In genomic region chr6:142372348-142372747, GRCh38 we compare ENCODE assay signal across 15 cellular contexts.
A peak's percentile ranks its signal among the peaks of the same experiment; 100 is the strongest.
DNase-seq lines count a peak whose midpoint lies in the region; ATAC-seq, FAIRE-seq and TF ChIP-seq lines count a peak whose summit lies in the region.
"Had no signal": no experiment of that assay in that cellular context is flagged by ENCODE, and none has a peak within 500 bp of the region (broad histone marks: within the 10 kb centered on the region; RNA-seq: fewer than 3 reads in every experiment).

No MANE protein-coding gene starts in this region.

- H3K9me3 Mint-ChIP-seq in naive thymus-derived CD4-positive, alpha-beta T cell: no peaks in the 10 kb centered on the region
- H3K9me3 Mint-ChIP-seq: activated naive CD8-positive, alpha-beta T cell treated with anti-CD3 and anti-CD28 coated beads, Interleukin-2, amount 50 U/mL, for 24 hours had no signal

- in situ Hi-C loops in brain microvascular endothelial cell (cut with HindIII; ENCODE audit: low pct_ligation_motif_present, low sequenced_read_pairs): no loop called here

- ATAC-seq in A549 (no peak), HG03565 (IDR thresholded peaks at IDR 0.05; ENCODE audit: unreplicated experiment) (no peak), Right ventricle myocardium inferior (no peak)
- ATAC-seq in naive thymus-derived CD4-positive, alpha-beta T cell: no peak
- ATAC-seq: activated naive CD8-positive, alpha-beta T cell treated with anti-CD3 and anti-CD28 coated beads, Interleukin-2, amount 50 U/mL, for 24 hours had no signal

- no peak for TF ChIP-seq CTCF in A549 (IDR thresholded peaks at IDR 0.05)
- TF ChIP-seq CTCF in brain microvascular endothelial cell (IDR thresholded peaks at IDR 0.05; ENCODE audit: low read depth, low read length, missing control alignments): peak; percentile 7

- H3K4me3 ChIP-seq in A549 (peak overlapping the region; percentile 0; the same call in 1 of the 3 replicates), brain microvascular endothelial cell (ENCODE audit: low read depth, low read length) (no peak overlapping the region)
- no peak overlapping the region for H3K4me3 ChIP-seq in naive thymus-derived CD4-positive, alpha-beta T cell (ENCODE audit: low read length)
- H3K4me3 ChIP-seq: left ventricle myocardium inferior had no signal

- no peak for TF ChIP-seq RAD21 in A549 (conservative IDR thresholded peaks at IDR 0.05 in 1 of 2, IDR thresholded peaks at IDR 0.05 in 1 of 2)

- POLR2A ChIA-PET in A549 (lab: Yijun Ruan, JAX): no interaction called here
- POLR2A ChIA-PET in naive thymus-derived CD4-positive, alpha-beta T cell (lab: Charles Lee): interaction anchor here (0.7 kb wide), 1 partner anchor 52 kb away, joined by 3 read pairs; no protein-coding TSS in a partner anchor

- no peak overlapping the region for H3K27ac Mint-ChIP-seq in naive thymus-derived CD4-positive, alpha-beta T cell
- H3K27ac Mint-ChIP-seq: activated naive CD8-positive, alpha-beta T cell treated with anti-CD3 and anti-CD28 coated beads, Interleukin-2, amount 50 U/mL, for 24 hours had no signal

- H3K4me2 ChIP-seq in A549: peak overlapping the region; percentile 92

- H3K4me1 Mint-ChIP-seq in naive thymus-derived CD4-positive, alpha-beta T cell: no peaks in the 10 kb centered on the region
- H3K4me1 Mint-ChIP-seq: activated naive CD8-positive, alpha-beta T cell treated with anti-CD3 and anti-CD28 coated beads, Interleukin-2, amount 50 U/mL, for 24 hours had no signal

- H3K4me3 Mint-ChIP-seq in naive thymus-derived CD4-positive, alpha-beta T cell: no peak overlapping the region
- H3K4me3 Mint-ChIP-seq: activated naive CD8-positive, alpha-beta T cell treated with anti-CD3 and anti-CD28 coated beads, Interleukin-2, amount 50 U/mL, for 24 hours had no signal

- intact Hi-C loops in naive thymus-derived CD4-positive, alpha-beta T cell (cut with micrococcal nuclease): no loop called here
- intact Hi-C loops in Right ventricle myocardium inferior (cut with DNase I): no loop called here

- H3K27ac ChIP-seq in A549 (peak overlapping the region; percentile 94 to 97), brain microvascular endothelial cell (no peak overlapping the region)
- H3K27ac ChIP-seq in naive thymus-derived CD4-positive, alpha-beta T cell (ENCODE audit: low read depth, low read length): no peak overlapping the region
- H3K27ac ChIP-seq: left ventricle myocardium inferior had no signal

- H3K36me3 ChIP-seq in brain microvascular endothelial cell (replicated peaks): no peaks in the 10 kb centered on the region
- no peaks in the 10 kb centered on the region for H3K36me3 ChIP-seq in naive thymus-derived CD4-positive, alpha-beta T cell (ENCODE audit: control insufficient read depth in 2 of 3, insufficient read depth in 3 of 3, low read length in 3 of 3)
- H3K36me3 ChIP-seq: left ventricle myocardium inferior had no signal

- H3K4me1 ChIP-seq in A549: peaks cover 78% of the 10 kb centered on the region
- H3K4me1 ChIP-seq in naive thymus-derived CD4-positive, alpha-beta T cell (ENCODE audit: control insufficient read depth in 2 of 2, insufficient read depth in 2 of 2, low read length in 2 of 2): no peaks in the 10 kb centered on the region

- peak in 1 of 2 experiments; percentile 83 for DNase-seq in A549 (ENCODE audit: low read depth in 1 of 2, low spot score in 1 of 2)
- peak; percentile 91 for DNase-seq in HT1080 (ENCODE audit: low read depth)
- peak; percentile 26 for DNase-seq in brain microvascular endothelial cell
- peak; percentile 88 for DNase-seq in kidney glomerular epithelial cell (lab: John Stamatoyannopoulos, UW)
- DNase-seq in stimulated activated CD4-positive, alpha-beta T cell treated with anti-CD3 and anti-CD28 coated beads, Interleukin-1b, Interleukin-23, amount 100 ng/mL, for 48 hours: no peak
- DNase-seq in naive thymus-derived CD4-positive, alpha-beta T cell: no peak
- DNase-seq in Right ventricle myocardium inferior (ENCODE audit: missing footprints): no peak
- DNase-seq: activated CD8-positive, alpha-beta memory T cell treated with anti-CD3 and anti-CD28 coated beads, Interleukin-2, amount 50 U/mL, for 4 hours; activated naive CD8-positive, alpha-beta T cell treated with anti-CD3 and anti-CD28 coated beads, Interleukin-2, amount 50 U/mL, for 24 hours; DMS79; left ventricle myocardium inferior; NCI-H748 treated with DMSO at 0.1 percent for 48 hours; nucleus accumbens; SHP77 treated with DMSO at 0.1 percent for 48 hours had no signal

- WGBS in A549 (ENCODE audit: missing lambda C conversion rate): 6% methylated on average over 2 of the region's 2 CpGs

- no peaks in the 10 kb centered on the region for H3K9me3 ChIP-seq in A549
- H3K9me3 ChIP-seq in naive thymus-derived CD4-positive, alpha-beta T cell (ENCODE audit: control insufficient read depth in 2 of 3, low read length in 3 of 3): no peaks in the 10 kb centered on the region
- H3K9me3 ChIP-seq: left ventricle myocardium inferior had no signal

- no peak for TF ChIP-seq POLR2A in A549 (IDR thresholded peaks at IDR 0.05; ENCODE audit: low read length)

- peaks cover 0 to 16% (median 0%) of the 10 kb centered on the region in 5 donors for H3K27me3 Mint-ChIP-seq in naive thymus-derived CD4-positive, alpha-beta T cell
- H3K27me3 Mint-ChIP-seq: activated naive CD8-positive, alpha-beta T cell treated with anti-CD3 and anti-CD28 coated beads, Interleukin-2, amount 50 U/mL, for 24 hours had no signal

- FAIRE-seq in A549 (lab: Jason Lieb, UNC): no peak

- CTCF ChIA-PET in A549 (lab: Yijun Ruan, JAX): interaction anchor here (1.2 to 3.8 kb wide), 4 partner anchors 16 to 209 kb away, joined by 3 to 11 read pairs (median 4); partner anchors contain the start of gene ADGRG6
- CTCF ChIA-PET in naive thymus-derived CD4-positive, alpha-beta T cell (lab: Charles Lee): no interaction called here

- H3K36me3 Mint-ChIP-seq in naive thymus-derived CD4-positive, alpha-beta T cell: no peaks in the 10 kb centered on the region

- no peaks in the 10 kb centered on the region for H3K27me3 ChIP-seq in brain microvascular endothelial cell (replicated peaks)
- no peaks in the 10 kb centered on the region for H3K27me3 ChIP-seq in naive thymus-derived CD4-positive, alpha-beta T cell (ENCODE audit: control insufficient read depth in 2 of 2, insufficient read depth in 2 of 2, low read length in 2 of 2)

- TF ChIP-seq EP300 in A549 (IDR thresholded peaks at IDR 0.05): peak in 1 of 2 experiments; percentile 19; a peak in 1 of 5 replicates

TF ChIP-seq in A549, 52 proteins besides CTCF, POLR2A, EP300 and RAD21:
- TF ChIP-seq CBX2 (IDR thresholded peaks at IDR 0.05; ENCODE audit: borderline replicate concordance, low read depth) (no peak), MYC (IDR thresholded peaks at IDR 0.05; ENCODE audit: borderline replicate concordance, low read length) (no peak), FOSL2 (IDR thresholded peaks at IDR 0.05) (no peak), FOSL2 (CRISPR knock-in tag; IDR thresholded peaks at IDR 0.05) (peak; percentile 32; the same call in 1 of the 2 replicates), HOXA7 (CRISPR knock-in tag; IDR thresholded peaks at IDR 0.05) (no peak), KDM5A (IDR thresholded peaks at IDR 0.05) (no peak), MAX (IDR thresholded peaks at IDR 0.05) (peak; percentile 36; the same call in 1 of the 2 replicates), HDAC2 (IDR thresholded peaks at IDR 0.05) (no peak), MAZ (IDR thresholded peaks at IDR 0.05; ENCODE audit: borderline replicate concordance, low read depth, low read length) (no peak), HEYL (CRISPR knock-in tag; IDR thresholded peaks at IDR 0.05) (0 out of 2 replicates have a peak, but pooled peaks have one; percentile 43), PHF8 (IDR thresholded peaks at IDR 0.05; ENCODE audit: borderline replicate concordance, low read depth) (no peak), GATA3 (IDR thresholded peaks at IDR 0.05; ENCODE audit: borderline replicate concordance) (peak; percentile 26; the same call in 1 of the 2 replicates), HOXB13 (CRISPR knock-in tag; IDR thresholded peaks at IDR 0.05; ENCODE audit: low read depth) (peak; percentile 45; the same call in 1 of the 2 replicates)

Comparison
In these comparisons a context has a peak if more than half of its experiments do, and no peak if none do; other contexts are left out.
1. DNase-seq: peak in HT1080 (single experiment), brain microvascular endothelial cell (single experiment) and kidney glomerular epithelial cell (single experiment); none in stimulated activated CD4-positive, alpha-beta T cell treated with anti-CD3 and anti-CD28 coated beads, Interleukin-1b, Interleukin-23, amount 100 ng/mL, for 48 hours (single experiment), naive thymus-derived CD4-positive, alpha-beta T cell (0 of 9) and Right ventricle myocardium inferior (single experiment).
2. H3K27ac ChIP-seq: peak in A549 (2 of 2); none in brain microvascular endothelial cell (single experiment) and naive thymus-derived CD4-positive, alpha-beta T cell (single experiment).